In the genomic region with DNA sequence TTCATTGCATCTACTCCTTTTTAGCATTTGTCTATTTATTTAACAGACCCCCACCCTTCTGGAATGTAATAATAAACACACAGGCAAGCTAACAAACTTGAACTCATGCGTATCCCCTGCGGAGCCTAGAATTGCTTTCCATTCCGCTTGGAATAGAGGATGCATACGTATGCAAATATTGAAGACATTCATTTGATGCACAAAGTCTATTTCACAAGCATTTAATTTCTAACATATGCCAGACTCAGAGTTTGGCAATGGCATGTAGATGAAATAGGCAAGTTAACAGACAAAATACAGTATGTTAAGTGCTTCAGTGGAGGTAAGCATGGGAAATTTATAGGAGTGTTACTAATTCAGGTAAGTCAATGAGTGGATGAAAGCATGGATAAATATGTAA, we compare ENCODE assay signal across 22 cellular contexts.
DNase-seq lines count a peak whose midpoint lies in the region; ATAC-seq, FAIRE-seq and TF ChIP-seq lines count a peak whose summit lies in the region.
"Had no signal": no experiment of that assay in that cellular context is flagged by ENCODE, and none has a peak within 500 bp of the region (broad histone marks: within the 10 kb centered on the region; RNA-seq: fewer than 3 reads in every experiment).

No MANE protein-coding gene starts in this region.

- H3K4me1 Mint-ChIP-seq in stimulated activated effector memory CD8-positive, alpha-beta T cell treated with anti-CD3 and anti-CD28 coated beads, Interleukin-12 subunit alpha, Interleukin-12 subunit beta, amount 100 ng/mL, for 72 hours = no peaks in the 10 kb centered on the region
- H3K4me1 Mint-ChIP-seq: CD4-positive, CD25-positive, alpha-beta regulatory T cell had no signal

- no peak for ATAC-seq in stimulated activated effector memory CD8-positive, alpha-beta T cell treated with anti-CD3 and anti-CD28 coated beads, Interleukin-12 subunit alpha, Interleukin-12 subunit beta, amount 100 ng/mL, for 72 hours
- no peak for ATAC-seq in HG03457 (IDR thresholded peaks at IDR 0.05; ENCODE audit: unreplicated experiment)
- ATAC-seq: activated naive CD4-positive, alpha-beta T cell treated with anti-CD3 and anti-CD28 coated beads, Interleukin-2, amount 50 U/mL, for 72 hours; upper lobe of right lung had no signal

- H3K4me1 ChIP-seq in HUES6 (ENCODE audit: control insufficient read depth, insufficient read depth, low read length) (peaks cover 22% of the 10 kb centered on the region), keratinocyte (ENCODE audit: control insufficient read depth, extremely low read depth, insufficient read depth, low read length) (peaks cover 19% of the 10 kb centered on the region), BE2C (no peaks in the 10 kb centered on the region)
- H3K4me1 ChIP-seq: parathyroid adenoma, sigmoid colon, upper lobe of right lung had no signal

- no peaks in the 10 kb centered on the region for H3K36me3 ChIP-seq in HUES6 (ENCODE audit: control insufficient read depth, insufficient read depth, low read length)
- H3K36me3 ChIP-seq in keratinocyte (ENCODE audit: control insufficient read depth in 2 of 2, extremely low read depth in 1 of 2, insufficient read depth in 2 of 2, low read length in 2 of 2) = no peaks in the 10 kb centered on the region
- no peaks in the 10 kb centered on the region for H3K36me3 ChIP-seq in BE2C
- H3K36me3 ChIP-seq: sigmoid colon, upper lobe of right lung had no signal

- no peaks in the 10 kb centered on the region for H3K36me3 Mint-ChIP-seq in stimulated activated effector memory CD8-positive, alpha-beta T cell treated with anti-CD3 and anti-CD28 coated beads, Interleukin-12 subunit alpha, Interleukin-12 subunit beta, amount 100 ng/mL, for 72 hours
- H3K36me3 Mint-ChIP-seq: activated naive CD4-positive, alpha-beta T cell treated with anti-CD3 and anti-CD28 coated beads, Interleukin-2, amount 50 U/mL, for 72 hours; CD4-positive, CD25-positive, alpha-beta regulatory T cell had no signal

- H3K27ac ChIP-seq in HUES6 (ENCODE audit: low read depth, low read length) = peak overlapping the region; percentile 44; the same call in 1 of the 2 replicates
- peak overlapping the region; percentile 82 for H3K27ac ChIP-seq in keratinocyte (ENCODE audit: control insufficient read depth, insufficient read depth, low read length)
- H3K27ac ChIP-seq: parathyroid adenoma, sigmoid colon, upper lobe of right lung had no signal

- H2AFZ ChIP-seq in keratinocyte (ENCODE audit: control insufficient read depth, low read length) = no peak overlapping the region
- H2AFZ ChIP-seq: parathyroid adenoma had no signal

- H3K79me2 ChIP-seq in keratinocyte (ENCODE audit: control insufficient read depth, insufficient read depth, low read length) = no peaks in the 10 kb centered on the region
- H3K79me2 ChIP-seq: parathyroid adenoma had no signal

- H3K9me3 ChIP-seq in HUES6 (ENCODE audit: control insufficient read depth, insufficient read depth, low read depth, low read length) (no peaks in the 10 kb centered on the region), keratinocyte (ENCODE audit: control insufficient read depth, low read depth, low read length) (no peaks in the 10 kb centered on the region), BE2C (no peaks in the 10 kb centered on the region)
- H3K9me3 ChIP-seq: sigmoid colon, upper lobe of right lung had no signal

- DNase-seq in EH (ENCODE audit: low read depth) (peak; percentile 6), choroid plexus epithelial cell (ENCODE audit: low read depth) (peak; percentile 28), keratinocyte (ENCODE audit: low read depth, low spot score) (no peak), BE2C (no peak), GM13977 (ENCODE audit: low spot score) (no peak)
- DNase-seq in stimulated activated effector memory CD8-positive, alpha-beta T cell treated with anti-CD3 and anti-CD28 coated beads, Interleukin-12 subunit alpha, Interleukin-12 subunit beta, amount 100 ng/mL, for 72 hours (ENCODE audit: low spot score in 2 of 2) = no peak
- DNase-seq: activated CD4-positive, alpha-beta T cell treated with anti-CD3 and anti-CD28 coated beads for 48 hours; CD4-positive, CD25-positive, alpha-beta regulatory T cell; DMS 273 treated with DMSO at 0.1 percent for 48 hours; effector CD8-positive, alpha-beta T cell; NCI-H1092 treated with DMSO at 0.1 percent for 48 hours; NCI-H2029 treated with DMSO at 0.1 percent for 48 hours; nephron progenitor cell; sigmoid colon; stimulated activated CD8-positive, alpha-beta memory T cell treated with anti-CD3 and anti-CD28 coated beads, Interleukin-4, amount 100 ng/mL, for 48 hours; T-helper 2 cell; upper lobe of right lung had no signal

- peak overlapping the region; percentile 31 for H3K4me2 ChIP-seq in keratinocyte (ENCODE audit: control insufficient read depth, extremely low read depth, insufficient read depth, low read depth, low read length)

- no peaks in the 10 kb centered on the region for H4K20me1 ChIP-seq in keratinocyte (ENCODE audit: control insufficient read depth, extremely low read depth, insufficient read depth, low read length)

- no peaks in the 10 kb centered on the region for H3K9me3 Mint-ChIP-seq in stimulated activated effector memory CD8-positive, alpha-beta T cell treated with anti-CD3 and anti-CD28 coated beads, Interleukin-12 subunit alpha, Interleukin-12 subunit beta, amount 100 ng/mL, for 72 hours
- H3K9me3 Mint-ChIP-seq: nephron progenitor cell had no signal

- no peaks in the 10 kb centered on the region for H3K9me1 ChIP-seq in keratinocyte (ENCODE audit: control insufficient read depth, extremely low read depth, insufficient read depth, low read length)

- H3K27me3 ChIP-seq in HUES6 (ENCODE audit: control insufficient read depth, insufficient read depth, low read length) (no peaks in the 10 kb centered on the region), keratinocyte (ENCODE audit: control insufficient read depth, extremely low read depth, insufficient read depth, low read length) (no peaks in the 10 kb centered on the region), BE2C (no peaks in the 10 kb centered on the region)
- H3K27me3 ChIP-seq: sigmoid colon, upper lobe of right lung had no signal

- FAIRE-seq in keratinocyte (lab: Jason Lieb, UNC) = no peak
- FAIRE-seq: HepG2 had no signal

- in situ Hi-C loops in GM13977 (cut with MboI; ENCODE audit: low pct_unique_long_range_greater_than_20kb, low sequenced_read_pairs, unreplicated experiment) = no loop called here

- H3K9ac ChIP-seq in HUES6 (ENCODE audit: low read length) (no peak overlapping the region), keratinocyte (ENCODE audit: control insufficient read depth, extremely low read depth, insufficient read depth, low read length) (peak overlapping the region; percentile 23)
- H3K9ac ChIP-seq: parathyroid adenoma had no signal

- TF ChIP-seq CTCF in choroid plexus epithelial cell (conservative IDR thresholded peaks at IDR 0.05; ENCODE audit: low read depth, low read length) (no peak), keratinocyte (optimal IDR thresholded peaks at IDR 0.05 in 1 of 3, IDR thresholded peaks at IDR 0.05 in 1 of 3, conservative IDR thresholded peaks at IDR 0.05 in 1 of 3; ENCODE audit: extremely low read depth in 1 of 3, insufficient read depth in 2 of 3, low read length in 3 of 3) (no peak), BE2C (IDR thresholded peaks at IDR 0.05; ENCODE audit: low read depth, low read length) (no peak), GM13977 (IDR thresholded peaks at IDR 0.05; ENCODE audit: extremely low read depth, insufficient read depth, missing control alignments) (no peak)

- no peak overlapping the region for H3K4me3 Mint-ChIP-seq in stimulated activated effector memory CD8-positive, alpha-beta T cell treated with anti-CD3 and anti-CD28 coated beads, Interleukin-12 subunit alpha, Interleukin-12 subunit beta, amount 100 ng/mL, for 72 hours
- H3K4me3 Mint-ChIP-seq: CD4-positive, CD25-positive, alpha-beta regulatory T cell; nephron progenitor cell had no signal

- dilution Hi-C loops in keratinocyte (cut with MboI; ENCODE audit: extremely low pct_ligation_motif_present, low sequenced_read_pairs) = no loop called here

- H3K27ac Mint-ChIP-seq in stimulated activated effector memory CD8-positive, alpha-beta T cell treated with anti-CD3 and anti-CD28 coated beads, Interleukin-12 subunit alpha, Interleukin-12 subunit beta, amount 100 ng/mL, for 72 hours = no peak overlapping the region
- H3K27ac Mint-ChIP-seq: activated naive CD4-positive, alpha-beta T cell treated with anti-CD3 and anti-CD28 coated beads, Interleukin-2, amount 50 U/mL, for 72 hours; CD4-positive, CD25-positive, alpha-beta regulatory T cell; nephron progenitor cell had no signal

- no peak overlapping the region for H3K4me3 ChIP-seq in HUES6 (ENCODE audit: low read depth, low read length)
- H3K4me3 ChIP-seq in choroid plexus epithelial cell (ENCODE audit: low read depth, low read length) = no peak overlapping the region
- no peak overlapping the region for H3K4me3 ChIP-seq in keratinocyte (ENCODE audit: control insufficient read depth in 2 of 3, extremely low read depth in 1 of 3, insufficient read depth in 2 of 3, low read depth in 1 of 3, low read length in 3 of 3)
- no peak overlapping the region for H3K4me3 ChIP-seq in BE2C (ENCODE audit: low read depth, low read length)
- H3K4me3 ChIP-seq: sigmoid colon, upper lobe of right lung had no signal

Comparison
In these comparisons a context has a peak if more than half of its experiments do, and no peak if none do; other contexts are left out.
1. DNase-seq: peak in EH (single experiment) and choroid plexus epithelial cell (single experiment); none in keratinocyte (single experiment), stimulated activated effector memory CD8-positive, alpha-beta T cell treated with anti-CD3 and anti-CD28 coated beads, Interleukin-12 subunit alpha, Interleukin-12 subunit beta, amount 100 ng/mL, for 72 hours (0 of 2), BE2C (single experiment) and GM13977 (single experiment).